15 cellular contexts compared by ENCODE assay signal in the genomic region with DNA sequence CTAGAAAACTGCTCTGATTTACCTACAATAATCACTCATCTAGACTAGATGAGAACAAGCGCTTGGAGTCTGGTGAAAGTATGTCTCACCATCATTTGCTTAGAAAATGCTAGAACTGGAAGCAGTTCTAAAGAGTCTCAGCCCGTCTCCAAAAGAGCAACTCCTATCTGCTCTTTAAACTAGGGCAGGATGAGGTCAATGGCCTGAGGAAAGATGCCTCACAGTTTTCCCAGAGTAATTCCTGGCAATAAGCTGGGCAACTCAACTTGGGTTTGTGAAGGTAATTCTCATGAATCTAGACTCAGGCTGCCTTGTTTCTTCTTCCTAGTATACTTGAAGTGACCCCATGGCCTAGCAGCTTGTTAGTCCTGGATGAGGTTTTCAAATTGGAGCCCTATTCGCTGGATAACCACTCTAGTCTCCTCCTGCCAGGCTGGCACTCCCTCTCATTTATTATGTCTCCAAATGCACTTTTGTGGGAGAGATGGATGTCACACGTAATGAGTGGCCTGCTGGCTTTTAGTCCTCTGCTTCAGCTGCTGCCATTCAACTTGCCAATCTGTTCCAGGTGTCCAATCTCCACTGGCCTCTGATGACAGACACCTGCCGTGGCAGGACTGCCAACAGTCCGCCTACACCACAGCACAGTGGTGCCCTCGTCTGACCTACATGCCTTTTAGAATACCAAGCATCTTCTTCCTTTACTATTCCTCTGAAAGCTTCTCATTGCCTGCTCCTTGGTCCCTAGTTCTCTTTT.
DNase-seq lines count a peak whose midpoint lies in the region; ATAC-seq, FAIRE-seq and TF ChIP-seq lines count a peak whose summit lies in the region.
"Had no signal": no experiment of that assay in that cellular context is flagged by ENCODE, and none has a peak within 500 bp of the region (broad histone marks: within the 10 kb centered on the region; RNA-seq: fewer than 3 reads in every experiment).

No MANE protein-coding gene starts in this region.

- peaks cover 0 to 4% (median 0%) of the 10 kb centered on the region in 3 experiments; a peak in 2 of 7 replicates for H3K36me3 Mint-ChIP-seq in H9 (ENCODE audit: insufficient read depth in 1 of 3, low read depth in 3 of 3)
- no peaks in the 10 kb centered on the region for H3K36me3 Mint-ChIP-seq in neural crest cell (ENCODE audit: low read depth)
- H3K36me3 Mint-ChIP-seq: CD8-positive, alpha-beta T cell had no signal

- no peaks in the 10 kb centered on the region for H3K27me3 Mint-ChIP-seq in H9 (ENCODE audit: low read depth)
- H3K27me3 Mint-ChIP-seq in neural crest cell (ENCODE audit: low read depth), result no peaks in the 10 kb centered on the region

- H3K27ac Mint-ChIP-seq in H9 (peak overlapping the region in 2 of 3 experiments; percentile 11 to 22; a peak in 2 of 7 replicates), neural crest cell (ENCODE audit: unreplicated experiment) (peak overlapping the region; percentile 79)
- H3K27ac Mint-ChIP-seq: activated naive CD4-positive, alpha-beta T cell treated with anti-CD3 and anti-CD28 coated beads for 36 hours; CD8-positive, alpha-beta T cell had no signal

- no peak overlapping the region for H2BK5ac ChIP-seq in H9 (ENCODE audit: insufficient read length, low read length)

- BruUV-seq in GM12878 (replicated peaks; lab: Mats Ljungman, UMichigan), result no TSS peak
- BruUV-seq in PC-9 (replicated peaks; lab: Mats Ljungman, UMichigan), result no TSS peak

- H3K4me3 Mint-ChIP-seq in H9 (no peak overlapping the region), neural crest cell (no peak overlapping the region)
- H3K4me3 Mint-ChIP-seq: activated naive CD4-positive, alpha-beta T cell treated with anti-CD3 and anti-CD28 coated beads for 36 hours; CD8-positive, alpha-beta T cell had no signal

- no peaks in the 10 kb centered on the region for H3K79me2 ChIP-seq in H9 (ENCODE audit: insufficient read depth, low read length)
- H3K79me2 ChIP-seq in GM12878 (ENCODE audit: control insufficient read depth, insufficient read depth, low read length), result no peaks in the 10 kb centered on the region
- H3K79me2 ChIP-seq in PC-9 (ENCODE audit: low read depth), result no peaks in the 10 kb centered on the region

- H3K23me2 ChIP-seq in H9 (ENCODE audit: insufficient read length, low read depth, low read length, poor library complexity, severe bottlenecking), result no peaks in the 10 kb centered on the region

- no peak overlapping the region for H3K23ac ChIP-seq in H9 (ENCODE audit: insufficient read length, low read depth, low read length)

- H4K20me1 ChIP-seq in H9 (ENCODE audit: control insufficient read depth, insufficient read depth, insufficient read length) (no peaks in the 10 kb centered on the region), GM12878 (ENCODE audit: control insufficient read depth, insufficient read depth) (no peaks in the 10 kb centered on the region), PC-9 (ENCODE audit: insufficient read depth) (no peaks in the 10 kb centered on the region)

- CTCF ChIA-PET in GM12878 (lab: Yijun Ruan, JAX), result interaction anchor here (0.6 to 2.4 kb wide), 4 partner anchors 43 to 285 kb away, joined by 3 to 13 read pairs (median 4); no protein-coding TSS in a partner anchor
- CTCF ChIA-PET in PC-9 (lab: Charles Lee), result no interaction called here

- H3K4ac ChIP-seq in H9 (ENCODE audit: low read depth, low read length), result no peak overlapping the region

- TF ChIP-seq RAD21 in GM12878 (IDR thresholded peaks at IDR 0.05; ENCODE audit: insufficient read depth, low read depth, low read length), result no peak

- H2BK15ac ChIP-seq in H9 (ENCODE audit: low read depth, low read length), result no peak overlapping the region

- H4K91ac ChIP-seq in H9 (ENCODE audit: insufficient read length, low read depth, low read length), result no peak overlapping the region

- intact Hi-C loops in GM12878 (cut with micrococcal nuclease; ENCODE audit: unreplicated experiment), result no loop called here
- intact Hi-C loops in PC-9 (cut with micrococcal nuclease; ENCODE audit: unreplicated experiment), result loop anchor here (10.0 kb wide), 1 partner anchor 85 kb away; a partner anchor contains a TSS

- no peaks in the 10 kb centered on the region for H3K27me3 ChIP-seq in H9 (ENCODE audit: insufficient read depth, low read length)
- H3K27me3 ChIP-seq in GM12878 (replicated peaks in 1 of 2; ENCODE audit: control insufficient read depth in 2 of 2, insufficient read depth in 2 of 2, low read length in 1 of 2), result peaks cover 1 to 10% of the 10 kb centered on the region in 2 experiments; a peak in 2 of 4 replicates
- H3K27me3 ChIP-seq in PC-9 (ENCODE audit: insufficient read depth, low read depth), result no peaks in the 10 kb centered on the region
- H3K27me3 ChIP-seq: colonic mucosa had no signal

- POLR2A ChIA-PET in GM12878 (lab: Charles Lee) (no interaction called here), PC-9 (lab: Charles Lee; ENCODE audit: unreplicated experiment) (no interaction called here)

- peaks cover 20% of the 10 kb centered on the region for H3F3A ChIP-seq in PC-9 (ENCODE audit: insufficient read depth, low read depth)

- no peaks in the 10 kb centered on the region for H3K36me3 ChIP-seq in GM12878 (ENCODE audit: control insufficient read depth in 2 of 2, insufficient read depth in 2 of 2, low read length in 1 of 2)
- no peaks in the 10 kb centered on the region for H3K36me3 ChIP-seq in PC-9 (ENCODE audit: low read depth)
- H3K36me3 ChIP-seq: colonic mucosa had no signal

- H3K9me2 ChIP-seq in PC-9 (ENCODE audit: insufficient read depth), result no peaks in the 10 kb centered on the region

- H3K4me2 ChIP-seq in H9 (ENCODE audit: insufficient read depth, insufficient read length, low read length), result no peak overlapping the region
- H3K4me2 ChIP-seq in GM12878 (ENCODE audit: control insufficient read depth, insufficient read depth), result no peak overlapping the region
- H3K4me2 ChIP-seq in PC-9, result no peak overlapping the region

- H3K4me3 ChIP-seq in GM12878, result no peak overlapping the region
- no peak overlapping the region for H3K4me3 ChIP-seq in PC-9
- H3K4me3 ChIP-seq: colonic mucosa had no signal

- no CpG with 5 or more reads among the region's 7 CpGs for WGBS in H9 (ENCODE audit: extremely low coverage, insufficient read length, low lambda C conversion rate)
- WGBS in GM12878 (ENCODE audit: insufficient coverage, insufficient replicate concordance, low lambda C conversion rate, missing lambda C conversion rate), result 32% methylated on average over 7 of the region's 7 CpGs

- TF ChIP-seq CTCF in H9 (conservative IDR thresholded peaks at IDR 0.05) (no peak), GM12878 (IDR thresholded peaks at IDR 0.05 in 2 of 3, conservative IDR thresholded peaks at IDR 0.05 in 1 of 3; ENCODE audit: control insufficient read depth in 2 of 3, extremely low read depth in 1 of 3, insufficient read depth in 1 of 3, low read depth in 3 of 3, low read length in 3 of 3) (no peak), neural crest cell (conservative IDR thresholded peaks at IDR 0.05) (no peak), PC-9 (conservative IDR thresholded peaks at IDR 0.05) (no peak)

- H2BK20ac ChIP-seq in H9 (ENCODE audit: low read depth, low read length, poor library complexity, severe bottlenecking), result no peak overlapping the region

- no peak overlapping the region for H4K8ac ChIP-seq in H9 (replicated peaks; ENCODE audit: insufficient read length, low read depth, low read length)

- SMC1A ChIA-PET in GM12878 (lab: Charles Lee; ENCODE audit: uncharacterized antibody, unreplicated experiment), result interaction anchor here (0.6 kb wide), 1 partner anchor 15 kb away, joined by 3 read pairs; no protein-coding TSS in a partner anchor

- TF ChIP-seq EP300 in GM12878 (IDR thresholded peaks at IDR 0.05; ENCODE audit: borderline replicate concordance in 1 of 2, control insufficient read depth in 1 of 2, low read depth in 2 of 2, low read length in 2 of 2), result no peak

- no peaks in the 10 kb centered on the region for H3K9me3 Mint-ChIP-seq in H9
- no peaks in the 10 kb centered on the region for H3K9me3 Mint-ChIP-seq in neural crest cell
- H3K9me3 Mint-ChIP-seq: activated naive CD4-positive, alpha-beta T cell treated with anti-CD3 and anti-CD28 coated beads for 36 hours; CD8-positive, alpha-beta T cell had no signal

- ATAC-seq in GM12878, result 0 out of 3 replicates have a peak, but pooled peaks have one; percentile 21
- ATAC-seq in HG03571 (IDR thresholded peaks at IDR 0.05; ENCODE audit: unreplicated experiment), result no peak
- ATAC-seq: CD8-positive, alpha-beta T cell had no signal

- H3K4me1 Mint-ChIP-seq in H9 (peaks cover 10 to 24% of the 10 kb centered on the region in 2 experiments), neural crest cell (peaks cover 10% of the 10 kb centered on the region)

- H3K18ac ChIP-seq in H9 (ENCODE audit: insufficient read length, low read depth, low read length), result no peak overlapping the region

- H2BK12ac ChIP-seq in H9 (ENCODE audit: insufficient read length, low read depth, low read length), result no peak overlapping the region

- no peaks in the 10 kb centered on the region for H3K79me1 ChIP-seq in H9 (ENCODE audit: insufficient read depth, low read depth, low read length, poor library complexity, severe bottlenecking)

- H4K5ac ChIP-seq in H9 (ENCODE audit: insufficient read length, low read depth, low read length), result no peak overlapping the region

- H3K56ac ChIP-seq in H9 (ENCODE audit: insufficient read length, low read depth, low read length), result no peak overlapping the region

- H3K9ac ChIP-seq in H9 (ENCODE audit: extremely low read depth, insufficient read length, low read length), result no peak overlapping the region
- no peak overlapping the region for H3K9ac ChIP-seq in GM12878 (ENCODE audit: control insufficient read depth, insufficient read depth, low read length)

- H3K27ac ChIP-seq in H9 (ENCODE audit: insufficient read length, low read depth, low read length) (no peak overlapping the region), GM12878 (ENCODE audit: control insufficient read depth, insufficient read depth) (no peak overlapping the region), PC-9 (no peak overlapping the region)
- H3K27ac ChIP-seq: colonic mucosa had no signal

- TF ChIP-seq POLR2A in GM12878 (IDR thresholded peaks at IDR 0.05; ENCODE audit: low read depth, low read length), result no peak

- H3K14ac ChIP-seq in H9 (ENCODE audit: insufficient read depth, low read length), result no peak overlapping the region

- DNase-seq in H9, result no peak
- peak; percentile 21 for DNase-seq in NCI-H2107 (lab: John Stamatoyannopoulos, UW)
- no peak for DNase-seq in GM12878 (ENCODE audit: low read depth, low spot score)
- DNase-seq in neural crest cell (ENCODE audit: low read depth, low spot score), result no peak
- DNase-seq in NCI-H1930 (lab: John Stamatoyannopoulos, UW), result no peak
- DNase-seq in PC-9, result no peak
- DNase-seq in NCI-H510A (lab: John Stamatoyannopoulos, UW), result no peak
- DNase-seq: activated naive CD4-positive, alpha-beta T cell treated with anti-CD3 and anti-CD28 coated beads for 36 hours; activated T-cell treated with anti-CD3 and anti-CD28 coated beads for 4 hours; CD8-positive, alpha-beta T cell; colonic mucosa; kidney glomerular epithelial cell; NCI-H226; T-helper 1 cell had no signal

- in situ Hi-C loops in GM12878 (cut with MboI), result no loop called here

- H3K9me3 ChIP-seq in H9 (ENCODE audit: control insufficient read depth, low read depth, low read length) (no peaks in the 10 kb centered on the region), GM12878 (replicated peaks; ENCODE audit: control insufficient read depth, insufficient read depth, low read length) (no peaks in the 10 kb centered on the region), PC-9 (ENCODE audit: insufficient read depth, low read depth) (no peaks in the 10 kb centered on the region)
- H3K9me3 ChIP-seq: colonic mucosa had no signal

- no peaks in the 10 kb centered on the region for H3K4me1 ChIP-seq in H9 (ENCODE audit: insufficient read depth, low read length)
- no peaks in the 10 kb centered on the region for H3K4me1 ChIP-seq in GM12878 (ENCODE audit: control insufficient read depth, insufficient read depth, low read length)
- peaks cover 27% of the 10 kb centered on the region for H3K4me1 ChIP-seq in PC-9 (replicated peaks; ENCODE audit: insufficient read depth)
- H3K4me1 ChIP-seq: colonic mucosa had no signal

- no peak overlapping the region for H2BK120ac ChIP-seq in H9 (ENCODE audit: low read depth, low read length, poor library complexity, severe bottlenecking)

- RAD21 ChIA-PET in GM12878 (lab: Charles Lee; ENCODE audit: unreplicated experiment), result no interaction called here

- FAIRE-seq in GM12878 (lab: Jason Lieb, UNC), result no peak

- H2AK5ac ChIP-seq in H9 (ENCODE audit: insufficient read length, low read length), result no peak overlapping the region

- no peak overlapping the region for H3T11ph ChIP-seq in H9 (ENCODE audit: low read length)

- H2AFZ ChIP-seq in H9 (ENCODE audit: low read length) (no peak overlapping the region), GM12878 (ENCODE audit: control insufficient read depth, low read depth, low read length) (no peak overlapping the region), PC-9 (no peak overlapping the region)
